In genomic region chr1:234214911-234215892, GRCh38 we compare ENCODE assay signal across 8 cellular contexts.
DNase-seq lines count a peak whose midpoint lies in the region; ATAC-seq lines count a peak whose summit lies in the region.

No MANE protein-coding gene starts in this region.

- no peak for DNase-seq in activated CD4-positive, alpha-beta memory T cell treated with anti-CD3 and anti-CD28 coated beads, Interleukin-2, amount 10 ng/mL, durations not matched to agents 7 days and 5 days
- no peak for DNase-seq in activated CD4-positive, alpha-beta memory T cell treated with anti-CD3 and anti-CD28 coated beads for 36 hours
- DNase-seq in activated naive CD8-positive, alpha-beta T cell treated with anti-CD3 and anti-CD28 coated beads for 36 hours = no peak
- DNase-seq in iPS-NIHi11 (ENCODE audit: low spot score) = peak; percentile 67
- DNase-seq in substantia nigra (lab: John Stamatoyannopoulos, UW) = peak in 4 of 49 donors; percentile 13 to 77 (median 46)
- DNase-seq in midbrain (lab: John Stamatoyannopoulos, UW) = no peak
- DNase-seq in activated gamma-delta T cell (lab: John Stamatoyannopoulos, UW) = no peak

- CTCF ChIA-PET in activated CD4-positive, alpha-beta memory T cell treated with anti-CD3 and anti-CD28 coated beads, Interleukin-2, amount 10 ng/mL, durations not matched to agents 7 days and 5 days (lab: Charles Lee) = interaction anchor here (1.2 to 7.5 kb wide), 4 partner anchors 11 to 262 kb away, joined by 3 to 108 read pairs (median 8); no protein-coding TSS in a partner anchor
- CTCF ChIA-PET in activated CD4-positive, alpha-beta memory T cell treated with anti-CD3 and anti-CD28 coated beads for 36 hours (lab: Charles Lee) = interaction anchor here (0.5 to 6.0 kb wide), 2 partner anchors 18 to 94 kb away, joined by 3 to 170 read pairs; no protein-coding TSS in a partner anchor

- intact Hi-C loops in activated CD4-positive, alpha-beta memory T cell treated with anti-CD3 and anti-CD28 coated beads for 36 hours (cut with micrococcal nuclease) = no loop called here

- peaks cover 4% of the 10 kb centered on the region for H3K27me3 Mint-ChIP-seq in activated CD4-positive, alpha-beta memory T cell treated with anti-CD3 and anti-CD28 coated beads, Interleukin-2, amount 10 ng/mL, durations not matched to agents 7 days and 5 days
- peaks cover 33% of the 10 kb centered on the region for H3K27me3 Mint-ChIP-seq in activated CD4-positive, alpha-beta memory T cell treated with anti-CD3 and anti-CD28 coated beads for 36 hours
- H3K27me3 Mint-ChIP-seq in activated naive CD8-positive, alpha-beta T cell treated with anti-CD3 and anti-CD28 coated beads for 36 hours = peaks cover 25% of the 10 kb centered on the region

- POLR2A ChIA-PET in activated CD4-positive, alpha-beta memory T cell treated with anti-CD3 and anti-CD28 coated beads, Interleukin-2, amount 10 ng/mL, durations not matched to agents 7 days and 5 days (lab: Charles Lee) = no interaction called here
- POLR2A ChIA-PET in activated CD4-positive, alpha-beta memory T cell treated with anti-CD3 and anti-CD28 coated beads for 36 hours (lab: Charles Lee) = no interaction called here

- H3K4me3 Mint-ChIP-seq in activated CD4-positive, alpha-beta memory T cell treated with anti-CD3 and anti-CD28 coated beads, Interleukin-2, amount 10 ng/mL, durations not matched to agents 7 days and 5 days = peak overlapping the region; percentile 60
- no peak overlapping the region for H3K4me3 Mint-ChIP-seq in activated CD4-positive, alpha-beta memory T cell treated with anti-CD3 and anti-CD28 coated beads for 36 hours
- H3K4me3 Mint-ChIP-seq in activated naive CD8-positive, alpha-beta T cell treated with anti-CD3 and anti-CD28 coated beads for 36 hours = peak overlapping the region; percentile 69

- ATAC-seq in HG02678 (IDR thresholded peaks at IDR 0.05; ENCODE audit: unreplicated experiment) = no peak

- H3K27ac Mint-ChIP-seq in activated CD4-positive, alpha-beta memory T cell treated with anti-CD3 and anti-CD28 coated beads, Interleukin-2, amount 10 ng/mL, durations not matched to agents 7 days and 5 days = peak overlapping the region; percentile 23
- H3K27ac Mint-ChIP-seq in activated CD4-positive, alpha-beta memory T cell treated with anti-CD3 and anti-CD28 coated beads for 36 hours = no peak overlapping the region
- H3K27ac Mint-ChIP-seq in activated naive CD8-positive, alpha-beta T cell treated with anti-CD3 and anti-CD28 coated beads for 36 hours = no peak overlapping the region

- H3K9me3 Mint-ChIP-seq in activated CD4-positive, alpha-beta memory T cell treated with anti-CD3 and anti-CD28 coated beads, Interleukin-2, amount 10 ng/mL, durations not matched to agents 7 days and 5 days = no peaks in the 10 kb centered on the region
- no peaks in the 10 kb centered on the region for H3K9me3 Mint-ChIP-seq in activated CD4-positive, alpha-beta memory T cell treated with anti-CD3 and anti-CD28 coated beads for 36 hours
- H3K9me3 Mint-ChIP-seq in activated naive CD8-positive, alpha-beta T cell treated with anti-CD3 and anti-CD28 coated beads for 36 hours = no peaks in the 10 kb centered on the region

- peak overlapping the region; percentile 44 for H3K27ac ChIP-seq in substantia nigra (ENCODE audit: low read depth, low read length, poor library complexity, severe bottlenecking)

- H3K36me3 Mint-ChIP-seq in activated CD4-positive, alpha-beta memory T cell treated with anti-CD3 and anti-CD28 coated beads, Interleukin-2, amount 10 ng/mL, durations not matched to agents 7 days and 5 days (ENCODE audit: low read depth) = peaks cover 13% of the 10 kb centered on the region
- H3K36me3 Mint-ChIP-seq in activated CD4-positive, alpha-beta memory T cell treated with anti-CD3 and anti-CD28 coated beads for 36 hours = no peaks in the 10 kb centered on the region
- H3K36me3 Mint-ChIP-seq in activated naive CD8-positive, alpha-beta T cell treated with anti-CD3 and anti-CD28 coated beads for 36 hours = peaks cover 9% of the 10 kb centered on the region

- peaks cover 51% of the 10 kb centered on the region for H3K4me1 Mint-ChIP-seq in activated CD4-positive, alpha-beta memory T cell treated with anti-CD3 and anti-CD28 coated beads, Interleukin-2, amount 10 ng/mL, durations not matched to agents 7 days and 5 days
- peaks cover 17% of the 10 kb centered on the region for H3K4me1 Mint-ChIP-seq in activated CD4-positive, alpha-beta memory T cell treated with anti-CD3 and anti-CD28 coated beads for 36 hours (ENCODE audit: low read depth)
- H3K4me1 Mint-ChIP-seq in activated naive CD8-positive, alpha-beta T cell treated with anti-CD3 and anti-CD28 coated beads for 36 hours = peaks cover 28% of the 10 kb centered on the region
